Comparison of ENCODE assay signal across 16 cellular contexts in the genomic region with DNA sequence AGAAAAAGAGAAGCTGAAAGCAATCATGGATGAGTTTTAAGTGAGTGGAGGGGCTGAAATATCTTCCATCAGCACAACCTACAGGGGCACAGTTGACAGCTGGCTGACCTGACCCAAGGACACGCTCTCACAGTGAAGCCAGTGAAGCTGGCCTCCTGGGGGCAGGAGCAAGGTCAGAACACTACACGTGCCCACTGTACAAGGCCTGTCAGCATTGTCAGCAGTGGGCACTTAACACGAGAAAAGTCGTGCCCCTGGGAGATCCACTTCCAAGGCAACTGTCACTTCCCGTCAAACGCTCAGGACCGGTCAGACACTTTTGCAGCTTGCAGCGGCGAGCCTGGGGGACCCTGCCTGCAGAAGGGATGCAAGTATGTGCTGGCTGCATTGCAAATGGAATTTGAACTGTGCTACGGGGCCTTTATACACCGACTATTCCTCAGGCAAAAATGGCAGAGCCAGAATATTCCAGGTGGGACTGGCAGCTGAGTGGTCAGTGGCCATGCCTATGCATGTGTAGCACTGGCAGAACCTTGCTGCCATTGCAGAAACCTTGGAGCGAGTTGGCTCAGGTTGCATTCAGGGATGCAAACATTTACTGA.
DNase-seq lines count a peak whose midpoint lies in the region; ATAC-seq and TF ChIP-seq lines count a peak whose summit lies in the region.
"Had no signal": no experiment of that assay in that cellular context is flagged by ENCODE, and none has a peak within 500 bp of the region (broad histone marks: within the 10 kb centered on the region; RNA-seq: fewer than 3 reads in every experiment).

No MANE protein-coding gene starts in this region.

- H4K20me1 ChIP-seq in BLaER1 (no peaks in the 10 kb centered on the region), DOHH2 (ENCODE audit: control insufficient read depth, insufficient read depth, low read depth, low read length) (no peaks in the 10 kb centered on the region)

- H3F3A ChIP-seq in DOHH2 (ENCODE audit: control insufficient read depth, insufficient read depth): peaks cover 82% of the 10 kb centered on the region

- H3K9ac ChIP-seq in BLaER1: peak overlapping the region; percentile 70

- H3K36me3 Mint-ChIP-seq in activated B cell treated with CpG ODN at 0.5 μM for 24 hours (ENCODE audit: low read depth): peaks cover 54% of the 10 kb centered on the region
- H3K36me3 Mint-ChIP-seq in naive thymus-derived CD8-positive, alpha-beta T cell: peaks cover 0 to 40% (median 11%) of the 10 kb centered on the region in 3 donors
- H3K36me3 Mint-ChIP-seq: natural killer cell had no signal

- ATAC-seq in activated B cell treated with CpG ODN at 0.5 μM for 24 hours (ENCODE audit: low read depth) (no peak), GM21515 (IDR thresholded peaks at IDR 0.05; ENCODE audit: unreplicated experiment) (no peak)
- ATAC-seq in naive thymus-derived CD8-positive, alpha-beta T cell: no peak
- ATAC-seq: natural killer cell had no signal

- peak overlapping the region; percentile 88 for H3K27ac ChIP-seq in BLaER1
- peak overlapping the region; percentile 94 for H3K27ac ChIP-seq in DOHH2 (ENCODE audit: low read depth, low read length)
- H3K27ac ChIP-seq: SJCRH30 had no signal

- H3K9me2 ChIP-seq in DOHH2 (replicated peaks; ENCODE audit: control insufficient read depth, low read length): no peaks in the 10 kb centered on the region

- POLR2A ChIA-PET in activated B cell treated with CpG ODN at 0.5 μM for 24 hours (lab: Charles Lee): interaction anchor here (0.5 to 13.1 kb wide), 7 partner anchors 12 to 175 kb away, joined by 3 to 180 read pairs (median 17); a partner anchor contains a TSS
- POLR2A ChIA-PET in naive thymus-derived CD8-positive, alpha-beta T cell (lab: Charles Lee): interaction anchor here (0.6 to 1.3 kb wide), 3 partner anchors 18 to 175 kb away, joined by 3 to 5 read pairs (median 4); no protein-coding TSS in a partner anchor

- intact Hi-C loops in activated B cell treated with CpG ODN at 0.5 μM for 24 hours (cut with micrococcal nuclease): no loop called here

- peaks cover 81% of the 10 kb centered on the region for H3K79me2 ChIP-seq in DOHH2 (ENCODE audit: control insufficient read depth, low read length)

- H3K9me3 ChIP-seq in BLaER1 (peaks cover 3% of the 10 kb centered on the region; the same call in 1 of the 2 replicates), DOHH2 (ENCODE audit: control insufficient read depth, insufficient read depth, low read length) (peaks cover 12% of the 10 kb centered on the region)
- H3K9me3 ChIP-seq: SJCRH30 had no signal

- TF ChIP-seq CTCF in DOHH2 (IDR thresholded peaks at IDR 0.05; ENCODE audit: low read depth, low read length, poor library complexity, severe bottlenecking) (no peak), activated B cell treated with CpG ODN at 0.5 μM for 24 hours (IDR thresholded peaks at IDR 0.05) (no peak)

- DNase-seq in activated B cell treated with CpG ODN at 0.5 μM for 24 hours: no peak
- no peak for DNase-seq in naive thymus-derived CD8-positive, alpha-beta T cell
- no peak for DNase-seq in 8988T
- DNase-seq in GF-D8 (lab: John Stamatoyannopoulos, UW): no peak
- no peak for DNase-seq in nucleus accumbens (lab: John Stamatoyannopoulos, UW)
- DNase-seq: activated CD4-positive, alpha-beta T cell treated with anti-CD3 and anti-CD28 coated beads, Interleukin-2, amount 10 ng/mL, durations not matched to agents 7 days and 5 days; activated T-cell treated with anti-CD3 and anti-CD28 coated beads, Interleukin-2, amount 50 U/mL, for 1 hour; anterior cingulate cortex; DMS53; foreskin fibroblast; natural killer cell; NCI-H1930; SJCRH30 had no signal

- peak overlapping the region; percentile 50 for H3K4me3 ChIP-seq in BLaER1
- H3K4me3 ChIP-seq in DOHH2 (ENCODE audit: low read length): peak overlapping the region; percentile 74
- H3K4me3 ChIP-seq: SJCRH30 had no signal

- CTCF ChIA-PET in activated B cell treated with CpG ODN at 0.5 μM for 24 hours (lab: Charles Lee): interaction anchor here (0.9 to 7.2 kb wide), 8 partner anchors 10 to 296 kb away, joined by 3 to 48 read pairs (median 6); no protein-coding TSS in a partner anchor

- H3K4me1 Mint-ChIP-seq in activated B cell treated with CpG ODN at 0.5 μM for 24 hours: peaks cover 86% of the 10 kb centered on the region
- peaks cover 38 to 71% (median 53%) of the 10 kb centered on the region in 4 donors for H3K4me1 Mint-ChIP-seq in naive thymus-derived CD8-positive, alpha-beta T cell

- H3K4me2 ChIP-seq in BLaER1 (peak overlapping the region; percentile 90), DOHH2 (ENCODE audit: low read length) (peak overlapping the region; percentile 94)

- H3K4me3 Mint-ChIP-seq in activated B cell treated with CpG ODN at 0.5 μM for 24 hours: peak overlapping the region; percentile 76
- peak overlapping the region in 1 of 10 donors; percentile 40 for H3K4me3 Mint-ChIP-seq in naive thymus-derived CD8-positive, alpha-beta T cell
- H3K4me3 Mint-ChIP-seq: activated CD4-positive, alpha-beta T cell treated with anti-CD3 and anti-CD28 coated beads, Interleukin-2, amount 10 ng/mL, durations not matched to agents 7 days and 5 days; natural killer cell had no signal

- H3K27me3 ChIP-seq in BLaER1 (no peaks in the 10 kb centered on the region), DOHH2 (ENCODE audit: control insufficient read depth, low read length) (no peaks in the 10 kb centered on the region)
- H3K27me3 ChIP-seq: SJCRH30 had no signal

- H3K9me3 Mint-ChIP-seq in activated B cell treated with CpG ODN at 0.5 μM for 24 hours: peaks cover 3% of the 10 kb centered on the region
- H3K9me3 Mint-ChIP-seq in naive thymus-derived CD8-positive, alpha-beta T cell: no peaks in the 10 kb centered on the region
- H3K9me3 Mint-ChIP-seq: activated CD4-positive, alpha-beta T cell treated with anti-CD3 and anti-CD28 coated beads, Interleukin-2, amount 10 ng/mL, durations not matched to agents 7 days and 5 days; natural killer cell had no signal

- no peaks in the 10 kb centered on the region for H3K27me3 Mint-ChIP-seq in activated B cell treated with CpG ODN at 0.5 μM for 24 hours
- H3K27me3 Mint-ChIP-seq in naive thymus-derived CD8-positive, alpha-beta T cell: no peaks in the 10 kb centered on the region
- H3K27me3 Mint-ChIP-seq: activated CD4-positive, alpha-beta T cell treated with anti-CD3 and anti-CD28 coated beads, Interleukin-2, amount 10 ng/mL, durations not matched to agents 7 days and 5 days had no signal

- H3K4me1 ChIP-seq in BLaER1: peaks cover 99% of the 10 kb centered on the region
- peaks cover 100% of the 10 kb centered on the region for H3K4me1 ChIP-seq in DOHH2 (ENCODE audit: control insufficient read depth, low read length)

- H3K36me3 ChIP-seq in BLaER1: peaks cover 11% of the 10 kb centered on the region; the same call in 1 of the 2 replicates
- peaks cover 47% of the 10 kb centered on the region for H3K36me3 ChIP-seq in DOHH2 (ENCODE audit: control insufficient read depth, low read length)
- H3K36me3 ChIP-seq: SJCRH30 had no signal

- peak overlapping the region; percentile 93 for H3K27ac Mint-ChIP-seq in activated B cell treated with CpG ODN at 0.5 μM for 24 hours
- H3K27ac Mint-ChIP-seq in naive thymus-derived CD8-positive, alpha-beta T cell: peak overlapping the region in 6 of 10 donors; percentile 9 to 88 (median 31)
